ENCODE assay signal across 8 cellular contexts in genomic region chr15:89893027-89893426, GRCh38. TPM values are rescaled to one million over a fixed set of nuclear protein-coding genes. Genes with fewer than 3 reads are reported as not detected.
A peak's percentile ranks its signal among the peaks of the same experiment; 100 is the strongest.
DNase-seq lines count a peak whose midpoint lies in the region; ATAC-seq, FAIRE-seq and TF ChIP-seq lines count a peak whose summit lies in the region.

No MANE protein-coding gene starts in this region.

- no peak for TF ChIP-seq CTCF in right atrium auricular region (IDR thresholded peaks at IDR 0.05)
- no peak for TF ChIP-seq CTCF in GM12878 (IDR thresholded peaks at IDR 0.05 in 2 of 3, conservative IDR thresholded peaks at IDR 0.05 in 1 of 3; ENCODE audit: control insufficient read depth in 2 of 3, extremely low read depth in 1 of 3, insufficient read depth in 1 of 3, low read depth in 3 of 3, low read length in 3 of 3)

- H2AFZ ChIP-seq in GM12878 (ENCODE audit: control insufficient read depth, low read depth, low read length): no peak overlapping the region

- FAIRE-seq in GM12878 (lab: Jason Lieb, UNC) (no peak), frontal cortex (lab: Jason Lieb, UNC) (no peak)

- peaks cover 26% of the 10 kb centered on the region for H3K79me2 ChIP-seq in GM12878 (ENCODE audit: control insufficient read depth, insufficient read depth, low read length)

- no peak for TF ChIP-seq EP300 in GM12878 (IDR thresholded peaks at IDR 0.05; ENCODE audit: borderline replicate concordance in 1 of 2, control insufficient read depth in 1 of 2, low read depth in 2 of 2, low read length in 2 of 2)

- H3K27ac Mint-ChIP-seq in memory B cell: peak overlapping the region; percentile 85

- CTCF ChIA-PET in GM12878 (lab: Yijun Ruan, JAX): interaction anchor here (2.2 to 9.7 kb wide), 2 partner anchors 17 to 153 kb away, joined by 8 to 112 read pairs; no protein-coding TSS in a partner anchor

- peak overlapping the region; percentile 98 for H3K9ac ChIP-seq in GM12878 (ENCODE audit: control insufficient read depth, insufficient read depth, low read length)

- no peaks in the 10 kb centered on the region for H4K20me1 ChIP-seq in GM12878 (ENCODE audit: control insufficient read depth, insufficient read depth)

- peak overlapping the region; percentile 88 to 98 for H3K4me3 ChIP-seq in right atrium auricular region
- H3K4me3 ChIP-seq in GM12878: peak overlapping the region; percentile 97

- RAD21 ChIA-PET in GM12878 (lab: Charles Lee; ENCODE audit: unreplicated experiment): interaction anchor here (0.8 kb wide), 1 partner anchor 18 kb away, joined by 3 read pairs; no protein-coding TSS in a partner anchor

- H3K27me3 ChIP-seq in right atrium auricular region (no peaks in the 10 kb centered on the region), GM12878 (replicated peaks in 1 of 2; ENCODE audit: control insufficient read depth in 2 of 2, insufficient read depth in 2 of 2, low read length in 1 of 2) (no peaks in the 10 kb centered on the region)

- H3K9me3 Mint-ChIP-seq in memory B cell: no peaks in the 10 kb centered on the region

- DNase-seq in right atrium auricular region (ENCODE audit: low spot score): no peak
- DNase-seq in left cardiac atrium: no peak
- DNase-seq in GM12878 (ENCODE audit: low read depth, low spot score): no peak
- no peak for DNase-seq in memory B cell (ENCODE audit: low spot score in 2 of 2)
- DNase-seq in frontal cortex (ENCODE audit: low spot score in 2 of 2): no peak
- DNase-seq in SHP77 treated with DMSO at 0.1 percent for 48 hours (lab: John Stamatoyannopoulos, UW): no peak
- DNase-seq in inferior parietal cortex (ENCODE audit: extremely low spot score): no peak

- POLR2A ChIA-PET in GM12878 (lab: Charles Lee): no interaction called here

- intact Hi-C loops in left cardiac atrium (cut with DNase I) (loop anchor here in 1 of 2 donors (10.0 kb wide), 1 partner anchor 372 kb away; the partner anchor contains the start of gene NGRN), GM12878 (cut with micrococcal nuclease; ENCODE audit: unreplicated experiment) (loop anchor here (5.0 kb wide), 1 partner anchor 339 kb away; the partner anchor contains the start of genes CIB1 and GDPGP1)

- H3K9me3 ChIP-seq in right atrium auricular region (no peaks in the 10 kb centered on the region), GM12878 (replicated peaks; ENCODE audit: control insufficient read depth, insufficient read depth, low read length) (no peaks in the 10 kb centered on the region)

- H3K4me1 ChIP-seq in right atrium auricular region (peaks cover 0 to 18% of the 10 kb centered on the region in 2 donors), GM12878 (ENCODE audit: control insufficient read depth, insufficient read depth, low read length) (peaks cover 15% of the 10 kb centered on the region)

- peaks cover 3% of the 10 kb centered on the region for H3K36me3 Mint-ChIP-seq in memory B cell

- H3K4me3 Mint-ChIP-seq in memory B cell: peak overlapping the region; percentile 95

- TF ChIP-seq POLR2A in GM12878 (IDR thresholded peaks at IDR 0.05; ENCODE audit: low read depth, low read length): no peak

- in situ Hi-C loops in GM12878 (cut with MboI): no loop called here

- peaks cover 14% of the 10 kb centered on the region for H3K4me1 Mint-ChIP-seq in memory B cell

- BruUV-seq in GM12878 (replicated peaks; lab: Mats Ljungman, UMichigan): no TSS peak

- SMC1A ChIA-PET in GM12878 (lab: Charles Lee; ENCODE audit: uncharacterized antibody, unreplicated experiment): no interaction called here

- H3K4me2 ChIP-seq in GM12878 (ENCODE audit: control insufficient read depth, insufficient read depth): peak overlapping the region; percentile 96

- no peak for TF ChIP-seq RAD21 in GM12878 (IDR thresholded peaks at IDR 0.05; ENCODE audit: insufficient read depth, low read depth, low read length)

- ATAC-seq in left cardiac atrium: no peak
- no peak for ATAC-seq in GM12878
- ATAC-seq in memory B cell (ENCODE audit: low read depth): no peak
- ATAC-seq in GM18502 (IDR thresholded peaks at IDR 0.05; ENCODE audit: poor library complexity, unreplicated experiment): no peak

- no peaks in the 10 kb centered on the region for H3K27me3 Mint-ChIP-seq in memory B cell

- WGBS in GM12878 (ENCODE audit: insufficient coverage, insufficient replicate concordance, low lambda C conversion rate, missing lambda C conversion rate): 2% methylated on average over 6 of the region's 6 CpGs

- H3K27ac ChIP-seq in right atrium auricular region (peak overlapping the region; percentile 90), GM12878 (ENCODE audit: control insufficient read depth, insufficient read depth) (peak overlapping the region; percentile 87)

- H3K36me3 ChIP-seq in right atrium auricular region: peaks cover 10% of the 10 kb centered on the region
- peaks cover 0 to 11% of the 10 kb centered on the region in 2 experiments; a peak in 2 of 4 replicates for H3K36me3 ChIP-seq in GM12878 (ENCODE audit: control insufficient read depth in 2 of 2, insufficient read depth in 2 of 2, low read length in 1 of 2)

TF ChIP-seq in GM12878, 131 proteins besides CTCF, POLR2A, EP300 and RAD21 (continues in another document):
- TF ChIP-seq HDGF (IDR thresholded peaks at IDR 0.05) (no peak), BACH1 (IDR thresholded peaks at IDR 0.05; ENCODE audit: borderline replicate concordance) (no peak), PAX5 (IDR thresholded peaks at IDR 0.05; ENCODE audit: borderline replicate concordance, low read depth, low read length) (no peak), PML (IDR thresholded peaks at IDR 0.05; ENCODE audit: low read length) (no peak), E2F4 (IDR thresholded peaks at IDR 0.05; ENCODE audit: low read depth, low read length) (no peak), JUNB (IDR thresholded peaks at IDR 0.05) (no peak), IRF4 (IDR thresholded peaks at IDR 0.05; ENCODE audit: low read depth, low read length) (no peak), ZNF217 (IDR thresholded peaks at IDR 0.05) (no peak), LARP7 (IDR thresholded peaks at IDR 0.05) (no peak)

RNA-seq across cellular contexts. Expression of gene AP3S2, which starts 0.8 kb away (rescaled TPM):
- total RNA-seq in right atrium auricular region (10 to 100 TPM; 42.1 to 65.9 TPM), left cardiac atrium (10 to 100 TPM; 33.0 to 35.6 TPM), GM12878 (2014; rRNA removed) (23.4 and 27.1 TPM in 2 replicates), GM12878 (2014; rRNA removed; fragmentation: Illumina TruSeq; extraction: Trizol) (42.2 and 43.6 TPM in 2 replicates), GM12878 (2021) (22.3 and 24.7 TPM in 2 replicates), frontal cortex (40.8 TPM)
- 80.5 and 89.8 TPM in 2 replicates for total RNA-seq in GM12878 (2013; cell fraction: nucleolus; rRNA removed)
- polyA plus RNA-seq in GM12878 (2011; ENCODE audit: low read depth): 11.7 TPM
- polyA plus RNA-seq in GM12878 (2011; rRNA removed) (25.8 and 49.0 TPM in 2 replicates), GM12878 (2014; fragmentation: Illumina TruSeq; extraction: Trizol) (28.3 and 28.8 TPM in 2 replicates), GM12878 (2014; fragmentation: Nextera tagmentation; extraction: Ambion mirVana) (10 to 100 TPM; 10.0 to 13.1 TPM), GM12878 (2014; rRNA removed) (18.3 and 33.7 TPM in 2 replicates), GM12878 (2016; fragmentation: Nextera tagmentation; extraction: Ambion mirVana) (10 to 100 TPM; 21.6 to 26.1 TPM)
- 13.0 and 16.4 TPM in 2 replicates for polyA plus RNA-seq in GM12878 (2011; cell fraction: cytosol; rRNA removed)
- 8.7 and 12.3 TPM in 2 replicates for polyA plus RNA-seq in GM12878 (2011; cell fraction: nucleus; rRNA removed)
- polyA plus RNA-seq in GM12878 (2012): 13.6 and 19.6 TPM in 2 replicates
- 38.0 and 52.5 TPM in 2 replicates for polyA minus RNA-seq in GM12878 (2011; rRNA and poly(A)+ RNA removed)
- 9.2 and 11.1 TPM in 2 replicates for polyA minus RNA-seq in GM12878 (2011; cell fraction: cytosol; rRNA and poly(A)+ RNA removed)
- polyA minus RNA-seq in GM12878 (2011; cell fraction: nucleus; rRNA and poly(A)+ RNA removed): 19.3 and 31.9 TPM in 2 replicates

RNA-seq across cellular contexts. Expression of gene ARPIN, which starts 19.7 kb away (rescaled TPM):
- total RNA-seq in right atrium auricular region (10 to 100 TPM in 1 of 2 donors, 1 to 10 TPM in 1; 8.3 to 11.8 TPM), left cardiac atrium (10 to 100 TPM; 10.2 to 13.4 TPM), GM12878 (2014; rRNA removed) (not detected in 2 replicates), GM12878 (2014; rRNA removed; fragmentation: Illumina TruSeq; extraction: Trizol) (not detected in 2 replicates), GM12878 (2021) (not detected in 2 replicates), frontal cortex (13.5 TPM)
- not detected in 2 replicates for total RNA-seq in GM12878 (2013; cell fraction: nucleolus; rRNA removed)
- not detected for polyA plus RNA-seq in GM12878 (2011; ENCODE audit: low read depth)
- polyA plus RNA-seq in GM12878 (2011; rRNA removed) (not detected in 2 replicates), GM12878 (2014; fragmentation: Illumina TruSeq; extraction: Trizol) (not detected in 2 replicates), GM12878 (2014; fragmentation: Nextera tagmentation; extraction: Ambion mirVana) (under 1 TPM in 1 of 2 experiments, not detected in 1; 0.02 TPM), GM12878 (2014; rRNA removed) (not detected in 2 replicates), GM12878 (2016; fragmentation: Nextera tagmentation; extraction: Ambion mirVana) (under 1 TPM in 1 of 2 experiments, not detected in 1; 0.04 TPM)
- not detected in 2 replicates for polyA plus RNA-seq in GM12878 (2011; cell fraction: cytosol; rRNA removed)
- not detected in 2 replicates for polyA plus RNA-seq in GM12878 (2011; cell fraction: nucleus; rRNA removed)
- 0.03 and 0.06 TPM in 2 replicates for polyA plus RNA-seq in GM12878 (2012)
- not detected in 2 replicates for polyA minus RNA-seq in GM12878 (2011; rRNA and poly(A)+ RNA removed)
- polyA minus RNA-seq in GM12878 (2011; cell fraction: cytosol; rRNA and poly(A)+ RNA removed): 1.1 and 1.4 TPM in 2 replicates
- not detected in 2 replicates for polyA minus RNA-seq in GM12878 (2011; cell fraction: nucleus; rRNA and poly(A)+ RNA removed)

Comparison
In these comparisons a context has a peak if more than half of its experiments do, and no peak if none do; other contexts are left out.
1. RNA of gene ARPIN, which starts 19.7 kb away (total RNA-seq): 13.5 TPM in frontal cortex (single experiment), 10.2 to 13.4 TPM in left cardiac atrium and 8.3 to 11.8 TPM in right atrium auricular region; not detected in GM12878; every median in the first group is over 4 times any median in the second.